1 cellular context compared by ENCODE assay signal in genomic region chr17:48625502-48626201, GRCh38.
TF ChIP-seq lines count a peak whose summit lies in the region.

No MANE protein-coding gene starts in this region.

TF ChIP-seq in A549, 52 proteins besides CTCF, POLR2A, EP300 and RAD21 (continued from another document):
- no peak for TF ChIP-seq USF2 (IDR thresholded peaks at IDR 0.05)
- TF ChIP-seq HOXB13 (CRISPR knock-in tag; IDR thresholded peaks at IDR 0.05; ENCODE audit: low read depth): peak; percentile 63; the same call in 1 of the 2 replicates
- TF ChIP-seq POLR2AphosphoS2 (conservative IDR thresholded peaks at IDR 0.05; ENCODE audit: low read length): peak; percentile 51; the same call in 1 of the 2 replicates
- no peak for TF ChIP-seq REST (IDR thresholded peaks at IDR 0.05)
- peak in 1 of 2 experiments; percentile 76; a peak in 2 of 5 replicates for TF ChIP-seq JUN (IDR thresholded peaks at IDR 0.05)
- TF ChIP-seq CBX8 (IDR thresholded peaks at IDR 0.05): no peak
- TF ChIP-seq PBX3 (IDR thresholded peaks at IDR 0.05): peak; percentile 47; the same call in 1 of the 2 replicates
- TF ChIP-seq MYC (IDR thresholded peaks at IDR 0.05; ENCODE audit: borderline replicate concordance, low read length): 0 out of 2 replicates have a peak, but pooled peaks have one; percentile 13
- 0 out of 2 replicates have a peak, but pooled peaks have one; percentile 10 for TF ChIP-seq TFCP2L1 (CRISPR knock-in tag; IDR thresholded peaks at IDR 0.05)
- peak; percentile 1; the same call in 1 of the 2 replicates for TF ChIP-seq E2F6 (IDR thresholded peaks at IDR 0.05; ENCODE audit: borderline replicate concordance, low read depth)
- no peak for TF ChIP-seq HOXB5 (CRISPR knock-in tag; IDR thresholded peaks at IDR 0.05)
- TF ChIP-seq FOXS1 (CRISPR knock-in tag; IDR thresholded peaks at IDR 0.05): no peak
- peak; percentile 80; the same call in 1 of the 2 replicates for TF ChIP-seq HMGXB4 (CRISPR knock-in tag; IDR thresholded peaks at IDR 0.05; ENCODE audit: borderline replicate concordance)
- peak; percentile 54; the same call in 1 of the 2 replicates for TF ChIP-seq RNF2 (IDR thresholded peaks at IDR 0.05; ENCODE audit: borderline replicate concordance, low read depth)
- peak; percentile 71; the same call in 1 of the 2 replicates for TF ChIP-seq PHF8 (IDR thresholded peaks at IDR 0.05; ENCODE audit: borderline replicate concordance, low read depth)
TF ChIP-seq in A549: peak in this region for 10.
